8 cellular contexts compared by ENCODE assay signal in genomic region chr9:70412678-70413426, GRCh38. TPM values are rescaled to one million over a fixed set of nuclear protein-coding genes. Genes with fewer than 3 reads are reported as not detected.
A peak's percentile ranks its signal among the peaks of the same experiment; 100 is the strongest.
DNase-seq lines count a peak whose midpoint lies in the region; ATAC-seq and TF ChIP-seq lines count a peak whose summit lies in the region.

No MANE protein-coding gene starts in this region.

- DNase-seq in AG04450 (ENCODE audit: low read depth, low spot score) (no peak), NCI-H2171 treated with DMSO at 0.1 percent for 48 hours (lab: John Stamatoyannopoulos, UW) (peak; percentile 57), activated T-cell treated with anti-CD3 and anti-CD28 coated beads for 24 hours (ENCODE audit: low read depth) (peak; percentile 12), endodermal cell (peak; percentile 72), lung microvascular endothelial cell (ENCODE audit: low read depth in 2 of 2) (peak; percentile 83 to 86)
- no peak for DNase-seq in stimulated activated naive B cell treated with anti-CD40 and anti-IgM and Interleukin-4, amounts not matched to agents 10 μg/mL and 1 μg/mL and 100 μg/mL, for 72 hours

- ATAC-seq in GM19324 (IDR thresholded peaks at IDR 0.05; ENCODE audit: low FRiP score, unreplicated experiment) (peak; percentile 1), HG02970 (IDR thresholded peaks at IDR 0.05; ENCODE audit: low FRiP score, unreplicated experiment) (no peak)
- no peak for ATAC-seq in stimulated activated naive B cell treated with anti-CD40 and anti-IgM and Interleukin-4, amounts not matched to agents 10 μg/mL and 1 μg/mL and 100 μg/mL, for 72 hours (replicated peaks)

- H3K27ac ChIP-seq in AG04450 (ENCODE audit: low read depth, low read length) (peak overlapping the region; percentile 98), endodermal cell (ENCODE audit: low read depth, low read length) (no peak overlapping the region)

- H3K9me3 Mint-ChIP-seq in endodermal cell: peaks cover 2% of the 10 kb centered on the region
- H3K9me3 Mint-ChIP-seq in stimulated activated naive B cell treated with anti-CD40 and anti-IgM and Interleukin-4, amounts not matched to agents 10 μg/mL and 1 μg/mL and 100 μg/mL, for 72 hours: no peaks in the 10 kb centered on the region

- WGBS in endodermal cell (ENCODE audit: insufficient coverage in 1 of 2, insufficient read length in 1 of 2), 2 experiments: 1% methylated on average over 24 to 55 of the region's 55 CpGs

- TF ChIP-seq CTCF in AG04450 (IDR thresholded peaks at IDR 0.05; ENCODE audit: low read depth, low read length) (no peak), endodermal cell (conservative IDR thresholded peaks at IDR 0.05) (no peak)

- no peaks in the 10 kb centered on the region for H3K36me3 Mint-ChIP-seq in endodermal cell (ENCODE audit: low read depth)
- H3K36me3 Mint-ChIP-seq in stimulated activated naive B cell treated with anti-CD40 and anti-IgM and Interleukin-4, amounts not matched to agents 10 μg/mL and 1 μg/mL and 100 μg/mL, for 72 hours: peaks cover 0 to 4% of the 10 kb centered on the region in 2 donors

- CTCF ChIA-PET in AG04450 (lab: Charles Lee): interaction anchor here (0.6 to 1.2 kb wide), 2 partner anchors 25 to 190 kb away, joined by 4 to 5 read pairs; no protein-coding TSS in a partner anchor

- H3K9me3 ChIP-seq in AG04450 (ENCODE audit: control insufficient read depth, insufficient read depth, low read length) (no peaks in the 10 kb centered on the region; the same call in 1 of the 2 replicates), endodermal cell (ENCODE audit: control insufficient read depth, low read length) (no peaks in the 10 kb centered on the region)

- H3K4me3 Mint-ChIP-seq in endodermal cell: peak overlapping the region; percentile 62
- peak overlapping the region; percentile 90 to 93 for H3K4me3 Mint-ChIP-seq in stimulated activated naive B cell treated with anti-CD40 and anti-IgM and Interleukin-4, amounts not matched to agents 10 μg/mL and 1 μg/mL and 100 μg/mL, for 72 hours

- POLR2A ChIA-PET in AG04450 (lab: Yijun Ruan, JAX): interaction anchor here (0.6 to 0.7 kb wide), 2 partner anchors 18 to 190 kb away, joined by 4 to 5 read pairs; no protein-coding TSS in a partner anchor

- H3K27me3 ChIP-seq in AG04450 (ENCODE audit: control insufficient read depth, insufficient read depth, low read length) (no peaks in the 10 kb centered on the region), endodermal cell (ENCODE audit: control insufficient read depth, insufficient read depth, low read length, poor library complexity, severe bottlenecking) (peaks cover 68% of the 10 kb centered on the region)

- no peak overlapping the region for H3K27ac Mint-ChIP-seq in endodermal cell
- H3K27ac Mint-ChIP-seq in stimulated activated naive B cell treated with anti-CD40 and anti-IgM and Interleukin-4, amounts not matched to agents 10 μg/mL and 1 μg/mL and 100 μg/mL, for 72 hours: peak overlapping the region; percentile 96

- peak overlapping the region; percentile 98 for H3K4me3 ChIP-seq in AG04450 (ENCODE audit: low read depth, low read length)
- H3K4me3 ChIP-seq in endodermal cell (ENCODE audit: low read length): peak overlapping the region; percentile 70

- H3K4me1 Mint-ChIP-seq in endodermal cell: peaks cover 22% of the 10 kb centered on the region
- peaks cover 23 to 35% of the 10 kb centered on the region in 2 donors for H3K4me1 Mint-ChIP-seq in stimulated activated naive B cell treated with anti-CD40 and anti-IgM and Interleukin-4, amounts not matched to agents 10 μg/mL and 1 μg/mL and 100 μg/mL, for 72 hours

- H3K4me1 ChIP-seq in endodermal cell (ENCODE audit: control insufficient read depth, insufficient read depth, low read length): peaks cover 3% of the 10 kb centered on the region

- peaks cover 61% of the 10 kb centered on the region for H3K27me3 Mint-ChIP-seq in endodermal cell (ENCODE audit: insufficient read depth)
- H3K27me3 Mint-ChIP-seq in stimulated activated naive B cell treated with anti-CD40 and anti-IgM and Interleukin-4, amounts not matched to agents 10 μg/mL and 1 μg/mL and 100 μg/mL, for 72 hours: no peaks in the 10 kb centered on the region

- no peak overlapping the region for H3K9ac ChIP-seq in endodermal cell (ENCODE audit: extremely low read depth, low read length, poor library complexity, severe bottlenecking)

- no peaks in the 10 kb centered on the region for H3K36me3 ChIP-seq in endodermal cell (ENCODE audit: control insufficient read depth, insufficient read depth, low read length)

RNA-seq across cellular contexts. Expression of gene KLF9, which starts 1.6 kb away (rescaled TPM):
- polyA plus RNA-seq in AG04450 (2011; rRNA removed): 13.2 and 14.9 TPM in 2 replicates
- polyA minus RNA-seq in AG04450 (2011; rRNA and poly(A)+ RNA removed): 14.3 and 15.3 TPM in 2 replicates
- total RNA-seq in endodermal cell: under 1 TPM; 0.13 to 0.31 TPM
- polyA plus RNA-seq in endodermal cell (2013, experiment 1 of 2): 0.32 TPM
- 0.29 TPM for polyA plus RNA-seq in endodermal cell (2013, experiment 2 of 2)
- total RNA-seq in lung microvascular endothelial cell: 13.3 and 23.2 TPM in 2 replicates

Comparison
In these comparisons a context has a peak if more than half of its experiments do, and no peak if none do; other contexts are left out.
1. DNase-seq: peak in NCI-H2171 treated with DMSO at 0.1 percent for 48 hours (single experiment), activated T-cell treated with anti-CD3 and anti-CD28 coated beads for 24 hours (single experiment), endodermal cell (single experiment) and lung microvascular endothelial cell (2 of 2); none in AG04450 (single experiment) and stimulated activated naive B cell treated with anti-CD40 and anti-IgM and Interleukin-4, amounts not matched to agents 10 μg/mL and 1 μg/mL and 100 μg/mL, for 72 hours (single experiment).
2. RNA of gene KLF9, which starts 1.6 kb away (total RNA-seq): 13.3 to 23.2 TPM in lung microvascular endothelial cell; 0.13 to 0.31 TPM in endodermal cell; every median in the first group is over 10 times any median in the second.